In genomic region chr17:66610734-66611133, GRCh38 we compare ENCODE assay signal across 17 cellular contexts.
"Had no signal": no experiment of that assay in that cellular context is flagged by ENCODE, and none has a peak within 500 bp of the region (broad histone marks: within the 10 kb centered on the region; RNA-seq: fewer than 3 reads in every experiment).

No MANE protein-coding gene starts in this region.

- DNase-seq: activated CD8-positive, alpha-beta T cell treated with anti-CD3 and anti-CD28 coated beads for 36 hours; anterior cingulate cortex; erythroblast; hypothalamus; midbrain; naive thymus-derived CD4-positive, alpha-beta T cell; psoas muscle; right lobe of liver; SHP77 treated with DMSO at 0.1 percent for 48 hours; stimulated activated CD4-positive, alpha-beta T cell treated with anti-CD3 and anti-CD28 coated beads, Interleukin-12 subunit alpha, Interleukin-12 subunit beta, amount 100 ng/mL, for 4 hours; stimulated activated CD8-positive, alpha-beta memory T cell treated with anti-CD3 and anti-CD28 coated beads, Interleukin-4, amount 100 ng/mL, for 48 hours; testis had no signal

- H3K27ac Mint-ChIP-seq: activated CD8-positive, alpha-beta T cell treated with anti-CD3 and anti-CD28 coated beads for 36 hours; activated T-helper 2 cell treated with anti-CD3 and anti-CD28 coated beads, Interferon-gamma antibody, Interleukin-2, Interleukin-4, amounts not matched to agents 10 μg/mL and 5 μg/mL and 100 μg/mL, durations not matched to agents 14 hours and 24 hours and 36 hours; stimulated activated naive CD8-positive, alpha-beta T cell treated with anti-CD3 and anti-CD28 coated beads, Interleukin-15, Interleukin-2, amounts not matched to agents 100 ng/mL and 50 ng/mL, for 24 hours had no signal

- H3K27me3 ChIP-seq: breast epithelium, right lobe of liver, testis had no signal

- H3K27ac ChIP-seq: breast epithelium, psoas muscle, right lobe of liver, testis had no signal

- ATAC-seq: activated CD8-positive, alpha-beta T cell treated with anti-CD3 and anti-CD28 coated beads for 36 hours; activated naive CD4-positive, alpha-beta T cell treated with anti-CD3 and anti-CD28 coated beads, Interleukin-2, amount 50 U/mL, for 72 hours; naive thymus-derived CD4-positive, alpha-beta T cell; psoas muscle had no signal

- H3K4me1 ChIP-seq: breast epithelium, psoas muscle, right lobe of liver, testis had no signal

- H3K4me3 ChIP-seq: breast epithelium, lung, psoas muscle, right lobe of liver, testis had no signal

- H3K27me3 Mint-ChIP-seq: activated CD8-positive, alpha-beta T cell treated with anti-CD3 and anti-CD28 coated beads for 36 hours; naive thymus-derived CD4-positive, alpha-beta T cell; stimulated activated naive CD8-positive, alpha-beta T cell treated with anti-CD3 and anti-CD28 coated beads, Interleukin-15, Interleukin-2, amounts not matched to agents 100 ng/mL and 50 ng/mL, for 24 hours had no signal

- H3K36me3 ChIP-seq: breast epithelium, right lobe of liver had no signal

- H3K9me3 ChIP-seq: breast epithelium, psoas muscle, right lobe of liver, testis had no signal

- H3K4me3 Mint-ChIP-seq: activated CD8-positive, alpha-beta T cell treated with anti-CD3 and anti-CD28 coated beads for 36 hours; stimulated activated naive CD8-positive, alpha-beta T cell treated with anti-CD3 and anti-CD28 coated beads, Interleukin-15, Interleukin-2, amounts not matched to agents 100 ng/mL and 50 ng/mL, for 24 hours had no signal
